1 cellular context compared by ENCODE assay signal in the genomic region with DNA sequence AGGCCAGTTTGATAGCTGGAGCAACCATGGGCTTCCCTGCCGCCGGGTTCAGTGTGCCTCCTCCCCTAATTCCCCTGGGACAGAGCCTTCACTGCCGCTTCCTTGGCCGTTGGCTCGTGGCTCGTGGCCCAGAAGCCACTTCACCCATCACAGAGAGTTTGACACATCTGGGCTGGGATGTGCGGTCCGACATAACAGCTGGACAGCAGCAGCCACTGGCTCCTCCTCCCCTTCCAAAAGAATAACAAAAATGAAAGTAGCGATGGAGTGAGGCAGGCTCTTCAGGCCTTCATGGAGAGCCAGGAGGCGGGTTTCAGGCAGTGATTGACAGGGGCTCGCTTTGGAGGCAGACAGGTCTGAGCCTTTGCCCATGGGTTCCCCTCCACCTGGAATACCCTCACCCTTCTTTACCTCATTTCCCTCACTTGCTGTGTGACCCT.
TF ChIP-seq lines count a peak whose summit lies in the region.

No MANE protein-coding gene starts in this region.

TF ChIP-seq in K562, 482 proteins besides CTCF, POLR2A, EP300 and RAD21 (continued from another document):
- TF ChIP-seq, protein P1, sequence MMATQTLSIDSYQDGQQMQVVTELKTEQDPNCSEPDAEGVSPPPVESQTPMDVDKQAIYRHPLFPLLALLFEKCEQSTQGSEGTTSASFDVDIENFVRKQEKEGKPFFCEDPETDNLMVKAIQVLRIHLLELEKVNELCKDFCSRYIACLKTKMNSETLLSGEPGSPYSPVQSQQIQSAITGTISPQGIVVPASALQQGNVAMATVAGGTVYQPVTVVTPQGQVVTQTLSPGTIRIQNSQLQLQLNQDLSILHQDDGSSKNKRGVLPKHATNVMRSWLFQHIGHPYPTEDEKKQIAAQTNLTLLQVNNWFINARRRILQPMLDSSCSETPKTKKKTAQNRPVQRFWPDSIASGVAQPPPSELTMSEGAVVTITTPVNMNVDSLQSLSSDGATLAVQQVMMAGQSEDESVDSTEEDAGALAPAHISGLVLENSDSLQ (IDR thresholded peaks at IDR 0.05): peak; percentile 90
- TF ChIP-seq TRIM24 (IDR thresholded peaks at IDR 0.05) (no peak), MAFK (IDR thresholded peaks at IDR 0.05; ENCODE audit: low read length) (no peak), SMAD1 (IDR thresholded peaks at IDR 0.05; ENCODE audit: low read depth, low read length, partially characterized antibody) (no peak), ILF3 (IDR thresholded peaks at IDR 0.05; ENCODE audit: borderline replicate concordance) (no peak)
- TF ChIP-seq, protein P2, sequence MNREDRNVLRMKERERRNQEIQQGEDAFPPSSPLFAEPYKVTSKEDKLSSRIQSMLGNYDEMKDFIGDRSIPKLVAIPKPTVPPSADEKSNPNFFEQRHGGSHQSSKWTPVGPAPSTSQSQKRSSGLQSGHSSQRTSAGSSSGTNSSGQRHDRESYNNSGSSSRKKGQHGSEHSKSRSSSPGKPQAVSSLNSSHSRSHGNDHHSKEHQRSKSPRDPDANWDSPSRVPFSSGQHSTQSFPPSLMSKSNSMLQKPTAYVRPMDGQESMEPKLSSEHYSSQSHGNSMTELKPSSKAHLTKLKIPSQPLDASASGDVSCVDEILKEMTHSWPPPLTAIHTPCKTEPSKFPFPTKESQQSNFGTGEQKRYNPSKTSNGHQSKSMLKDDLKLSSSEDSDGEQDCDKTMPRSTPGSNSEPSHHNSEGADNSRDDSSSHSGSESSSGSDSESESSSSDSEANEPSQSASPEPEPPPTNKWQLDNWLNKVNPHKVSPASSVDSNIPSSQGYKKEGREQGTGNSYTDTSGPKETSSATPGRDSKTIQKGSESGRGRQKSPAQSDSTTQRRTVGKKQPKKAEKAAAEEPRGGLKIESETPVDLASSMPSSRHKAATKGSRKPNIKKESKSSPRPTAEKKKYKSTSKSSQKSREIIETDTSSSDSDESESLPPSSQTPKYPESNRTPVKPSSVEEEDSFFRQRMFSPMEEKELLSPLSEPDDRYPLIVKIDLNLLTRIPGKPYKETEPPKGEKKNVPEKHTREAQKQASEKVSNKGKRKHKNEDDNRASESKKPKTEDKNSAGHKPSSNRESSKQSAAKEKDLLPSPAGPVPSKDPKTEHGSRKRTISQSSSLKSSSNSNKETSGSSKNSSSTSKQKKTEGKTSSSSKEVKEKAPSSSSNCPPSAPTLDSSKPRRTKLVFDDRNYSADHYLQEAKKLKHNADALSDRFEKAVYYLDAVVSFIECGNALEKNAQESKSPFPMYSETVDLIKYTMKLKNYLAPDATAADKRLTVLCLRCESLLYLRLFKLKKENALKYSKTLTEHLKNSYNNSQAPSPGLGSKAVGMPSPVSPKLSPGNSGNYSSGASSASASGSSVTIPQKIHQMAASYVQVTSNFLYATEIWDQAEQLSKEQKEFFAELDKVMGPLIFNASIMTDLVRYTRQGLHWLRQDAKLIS (CRISPR knock-in tag; IDR thresholded peaks at IDR 0.05): no peak
TF ChIP-seq in K562: peak in this region for 2.
